In genomic region chr7:118671149-118671548, GRCh38 we compare ENCODE assay signal across 8 cellular contexts.
"Had no signal": no experiment of that assay in that cellular context is flagged by ENCODE, and none has a peak within 500 bp of the region (broad histone marks: within the 10 kb centered on the region; RNA-seq: fewer than 3 reads in every experiment).

No MANE protein-coding gene starts in this region.

- H3K4me3 ChIP-seq: GM23248, HAP-1 had no signal

- H3K27ac ChIP-seq: GM23248, HL-60 had no signal

- H3K9me3 ChIP-seq: HAP-1 had no signal

- H3K4me1 ChIP-seq: HAP-1 had no signal

- H3K36me3 ChIP-seq: HAP-1 had no signal

- ATAC-seq: HCT116 had no signal

- DNase-seq: GM23248, GOT3, H7, HFFc6, KG1 had no signal

- H2AFZ ChIP-seq: GM23248 had no signal

- H3K9ac ChIP-seq: GM23248 had no signal
